ENCODE assay signal across 8 cellular contexts in the genomic region with DNA sequence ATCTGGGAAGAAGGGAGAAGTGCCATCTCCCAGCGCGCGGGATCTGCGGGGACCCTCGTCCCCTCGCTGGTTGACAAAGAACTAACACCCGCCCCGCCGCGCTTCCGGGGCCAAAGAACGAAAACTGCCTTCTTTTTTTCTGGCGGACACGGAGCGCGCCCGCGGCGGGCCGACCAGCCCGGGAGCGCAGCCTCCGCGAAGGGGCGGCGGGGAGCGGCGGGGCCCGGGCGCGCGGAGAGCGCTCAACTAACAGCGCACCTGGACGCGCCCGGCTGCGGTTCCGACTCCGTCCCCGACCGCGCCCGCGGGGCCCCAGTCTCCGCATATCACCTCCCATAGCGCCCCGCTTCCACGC. TPM values are rescaled to one million over a fixed set of nuclear protein-coding genes. Genes with fewer than 3 reads are reported as not detected.
DNase-seq lines count a peak whose midpoint lies in the region; ATAC-seq lines count a peak whose summit lies in the region.

No MANE protein-coding gene starts in this region.

- H3K4me3 ChIP-seq in iPS-18c (ENCODE audit: insufficient read depth, low read depth, low read length) (peak overlapping the region; percentile 90), stomach smooth muscle (ENCODE audit: low read length in 2 of 2) (peak overlapping the region; percentile 62 to 81)

- no peak for DNase-seq in activated naive CD4-positive, alpha-beta T cell treated with anti-CD3 and anti-CD28 coated beads, Interleukin-2, amount 50 U/mL, for 72 hours (ENCODE audit: low spot score in 2 of 2)
- no peak for DNase-seq in stimulated activated CD8-positive, alpha-beta memory T cell treated with anti-CD3 and anti-CD28 coated beads, Interleukin-4, amount 100 ng/mL, for 48 hours

- no peak overlapping the region for H3K27ac Mint-ChIP-seq in activated naive CD4-positive, alpha-beta T cell treated with anti-CD3 and anti-CD28 coated beads, Interleukin-2, amount 50 U/mL, for 72 hours

- H3K9me3 ChIP-seq in iPS-18c (ENCODE audit: control insufficient read depth, insufficient read depth, low read length), result no peaks in the 10 kb centered on the region
- H3K9me3 ChIP-seq in stomach smooth muscle (ENCODE audit: control insufficient read depth in 2 of 2, low read length in 2 of 2), result no peaks in the 10 kb centered on the region

- ATAC-seq in GM19025 (IDR thresholded peaks at IDR 0.05; ENCODE audit: low read depth, unreplicated experiment) (peak; percentile 5), HG03045 (IDR thresholded peaks at IDR 0.05; ENCODE audit: unreplicated experiment) (peak; percentile 12), GM21737 (IDR thresholded peaks at IDR 0.05; ENCODE audit: unreplicated experiment) (no peak), GM21526 (IDR thresholded peaks at IDR 0.05; ENCODE audit: low FRiP score, unreplicated experiment) (no peak)
- peak; percentile 27 to 37 for ATAC-seq in activated naive CD4-positive, alpha-beta T cell treated with anti-CD3 and anti-CD28 coated beads, Interleukin-2, amount 50 U/mL, for 72 hours

- peaks cover 15 to 39% of the 10 kb centered on the region in 2 donors for H3K27me3 ChIP-seq in stomach smooth muscle (ENCODE audit: control insufficient read depth in 1 of 2, insufficient read depth in 2 of 2, low read length in 2 of 2)

- peak overlapping the region; percentile 36 to 41 for H3K9ac ChIP-seq in stomach smooth muscle (ENCODE audit: low read length in 2 of 2)

- no peaks in the 10 kb centered on the region for H3K36me3 ChIP-seq in stomach smooth muscle (ENCODE audit: control insufficient read depth in 2 of 2, insufficient read depth in 2 of 2, low read length in 2 of 2)

- H3K27ac ChIP-seq in stomach smooth muscle (ENCODE audit: low read length), result no peak overlapping the region

- H3K9me3 Mint-ChIP-seq in activated naive CD4-positive, alpha-beta T cell treated with anti-CD3 and anti-CD28 coated beads, Interleukin-2, amount 50 U/mL, for 72 hours, result no peaks in the 10 kb centered on the region

- peaks cover 6 to 10% of the 10 kb centered on the region in 2 donors for H3K36me3 Mint-ChIP-seq in activated naive CD4-positive, alpha-beta T cell treated with anti-CD3 and anti-CD28 coated beads, Interleukin-2, amount 50 U/mL, for 72 hours

- peaks cover 10% of the 10 kb centered on the region for H3K4me1 ChIP-seq in stomach smooth muscle (ENCODE audit: control insufficient read depth, insufficient read depth, low read length)

RNA-seq across cellular contexts. Expression of a gene that starts 0.4 kb away (rescaled TPM):
- 1 to 10 TPM in 1 of 2 donors, not detected in 1; 4.2 TPM for total RNA-seq in activated naive CD4-positive, alpha-beta T cell treated with anti-CD3 and anti-CD28 coated beads, Interleukin-2, amount 50 U/mL, for 72 hours

Comparison
In these comparisons a context has a peak if more than half of its experiments do, and no peak if none do; other contexts are left out.
1. ATAC-seq: peak in GM19025 (single experiment), HG03045 (single experiment) and activated naive CD4-positive, alpha-beta T cell treated with anti-CD3 and anti-CD28 coated beads, Interleukin-2, amount 50 U/mL, for 72 hours (2 of 2); none in GM21737 (single experiment) and GM21526 (single experiment).